1 cellular context compared by ENCODE assay signal in the genomic region with DNA sequence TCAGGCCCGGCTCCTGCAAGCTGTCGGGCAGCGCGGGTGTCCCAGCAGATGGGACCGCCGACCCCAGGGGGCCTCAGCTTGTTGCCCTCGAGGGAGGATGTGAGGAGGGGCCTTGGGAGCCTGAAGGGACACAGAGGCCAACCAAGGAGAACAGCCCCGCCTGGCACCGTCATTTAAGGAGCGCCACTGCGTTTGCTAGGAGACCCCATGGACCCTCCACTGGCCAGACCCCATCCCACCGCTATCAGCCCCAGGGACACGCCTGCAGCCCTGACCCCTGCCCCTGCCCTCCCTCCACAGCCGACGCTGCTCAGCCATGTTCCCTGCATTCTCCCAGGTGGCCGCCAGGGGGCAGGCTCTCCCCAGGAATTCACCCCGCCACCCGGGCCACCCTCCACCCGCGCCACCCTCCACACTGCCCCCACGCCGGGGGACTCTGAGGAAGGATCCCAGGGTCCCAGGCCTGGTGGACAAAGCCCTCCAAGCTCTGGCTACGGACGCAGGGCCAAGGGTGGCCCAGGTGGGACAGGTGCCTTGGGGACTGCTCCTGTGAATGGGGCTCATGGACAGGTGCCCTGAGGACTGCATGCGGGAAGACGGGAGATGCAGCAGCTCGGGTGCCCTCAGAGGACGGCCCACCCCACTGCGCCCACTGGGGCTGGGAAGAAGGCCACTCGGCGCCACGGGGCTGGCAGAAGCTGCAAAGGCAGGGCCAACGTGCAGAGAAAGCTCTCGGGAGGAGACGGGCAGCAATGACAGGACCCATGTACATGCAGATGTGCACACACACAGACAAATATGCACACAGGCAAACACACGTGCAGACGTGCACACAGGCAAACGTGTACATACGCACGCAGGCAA.
TF ChIP-seq lines count a peak whose summit lies in the region.

No MANE protein-coding gene starts in this region.

TF ChIP-seq in K562, 482 proteins besides CTCF, POLR2A, EP300 and RAD21 (continues in another document):
- TF ChIP-seq STAG1 (CRISPR knock-in tag; IDR thresholded peaks at IDR 0.05; ENCODE audit: borderline replicate concordance) (peak; percentile 53; the same call in 1 of the 2 replicates), SP1 (CRISPR knock-in tag; IDR thresholded peaks at IDR 0.05) (0 out of 2 replicates have a peak, but pooled peaks have one; percentile 67), DDX20 (tag; IDR thresholded peaks at IDR 0.05; ENCODE audit: low read depth) (no peak), BRCA1 (IDR thresholded peaks at IDR 0.05) (no peak), BRCA1 (CRISPR knock-in tag; IDR thresholded peaks at IDR 0.05) (0 out of 2 replicates have a peak, but pooled peaks have one; percentile 76), KLF6 (CRISPR knock-in tag; IDR thresholded peaks at IDR 0.05; ENCODE audit: borderline replicate concordance) (no peak), SMARCA5 (IDR thresholded peaks at IDR 0.05) (no peak; the same call in 1 of the 2 replicates), ZC3H4 (CRISPR knock-in tag; IDR thresholded peaks at IDR 0.05; ENCODE audit: borderline replicate concordance) (peak; percentile 56; the same call in 1 of the 2 replicates), MYNN (IDR thresholded peaks at IDR 0.05) (peak; percentile 59; the same call in 1 of the 2 replicates), MYNN (CRISPR knock-in tag; IDR thresholded peaks at IDR 0.05) (no peak), ZNF12 (CRISPR knock-in tag; IDR thresholded peaks at IDR 0.05) (no peak), ZNF561 (CRISPR knock-in tag; conservative IDR thresholded peaks at IDR 0.05) (no peak), ZNF146 (CRISPR knock-in tag; IDR thresholded peaks at IDR 0.05; ENCODE audit: unreplicated experiment) (no peak), TEAD1 (CRISPR knock-in tag; IDR thresholded peaks at IDR 0.05) (peak in 1 of 2 experiments; percentile 80; a peak in 2 of 4 replicates), NFIX (CRISPR knock-in tag; IDR thresholded peaks at IDR 0.05; ENCODE audit: low read depth) (no peak), CXXC5 (CRISPR knock-in tag; IDR thresholded peaks at IDR 0.05) (0 out of 2 replicates have a peak, but pooled peaks have one; percentile 18), NR2C1 (IDR thresholded peaks at IDR 0.05) (0 out of 2 replicates have a peak, but pooled peaks have one; percentile 13), NR2C1 (tag; IDR thresholded peaks at IDR 0.05) (0 out of 2 replicates have a peak, but pooled peaks have one; percentile 51), ZBTB8A (IDR thresholded peaks at IDR 0.05; ENCODE audit: partially characterized antibody) (no peak), KLF1 (tag; IDR thresholded peaks at IDR 0.05) (no peak), FOXA1 (IDR thresholded peaks at IDR 0.05; ENCODE audit: borderline replicate concordance) (no peak), ATF7 (IDR thresholded peaks at IDR 0.05) (no peak), FOXM1 (IDR thresholded peaks at IDR 0.05; ENCODE audit: low read depth) (no peak), FOXM1 (CRISPR knock-in tag; IDR thresholded peaks at IDR 0.05; ENCODE audit: low read depth) (0 out of 2 replicates have a peak, but pooled peaks have one; percentile 46), TARDBP (IDR thresholded peaks at IDR 0.05) (peak; percentile 43; the same call in 1 of the 2 replicates), SMC3 (conservative IDR thresholded peaks at IDR 0.05; ENCODE audit: insufficient read depth, low read depth, low read length) (peak; percentile 89), YBX1 (IDR thresholded peaks at IDR 0.05) (no peak), PTBP1 (IDR thresholded peaks at IDR 0.05; ENCODE audit: low read depth, low read length) (no peak), GTF2F1 (IDR thresholded peaks at IDR 0.05; ENCODE audit: low read depth, low read length) (no peak), NFE2 (IDR thresholded peaks at IDR 0.05; ENCODE audit: low read depth) (no peak), TEAD4 (IDR thresholded peaks at IDR 0.05; ENCODE audit: low read length) (peak; percentile 38; the same call in 1 of the 2 replicates), TEAD4 (CRISPR knock-in tag; IDR thresholded peaks at IDR 0.05; ENCODE audit: borderline replicate concordance) (no peak), NR2C2 (CRISPR knock-in tag; IDR thresholded peaks at IDR 0.05) (no peak), NR2C2 (tag; IDR thresholded peaks at IDR 0.05) (peak; percentile 41; the same call in 1 of the 2 replicates), ZC3H11A (IDR thresholded peaks at IDR 0.05; ENCODE audit: low read depth, low read length) (no peak), ZNF717 (CRISPR knock-in tag; IDR thresholded peaks at IDR 0.05) (no peak), BCOR (IDR thresholded peaks at IDR 0.05) (peak; percentile 12; the same call in 1 of the 2 replicates), CBX1 (IDR thresholded peaks at IDR 0.05; ENCODE audit: low read depth) (0 out of 2 replicates have a peak, but pooled peaks have one; percentile 25)
- TF ChIP-seq, protein P1, sequence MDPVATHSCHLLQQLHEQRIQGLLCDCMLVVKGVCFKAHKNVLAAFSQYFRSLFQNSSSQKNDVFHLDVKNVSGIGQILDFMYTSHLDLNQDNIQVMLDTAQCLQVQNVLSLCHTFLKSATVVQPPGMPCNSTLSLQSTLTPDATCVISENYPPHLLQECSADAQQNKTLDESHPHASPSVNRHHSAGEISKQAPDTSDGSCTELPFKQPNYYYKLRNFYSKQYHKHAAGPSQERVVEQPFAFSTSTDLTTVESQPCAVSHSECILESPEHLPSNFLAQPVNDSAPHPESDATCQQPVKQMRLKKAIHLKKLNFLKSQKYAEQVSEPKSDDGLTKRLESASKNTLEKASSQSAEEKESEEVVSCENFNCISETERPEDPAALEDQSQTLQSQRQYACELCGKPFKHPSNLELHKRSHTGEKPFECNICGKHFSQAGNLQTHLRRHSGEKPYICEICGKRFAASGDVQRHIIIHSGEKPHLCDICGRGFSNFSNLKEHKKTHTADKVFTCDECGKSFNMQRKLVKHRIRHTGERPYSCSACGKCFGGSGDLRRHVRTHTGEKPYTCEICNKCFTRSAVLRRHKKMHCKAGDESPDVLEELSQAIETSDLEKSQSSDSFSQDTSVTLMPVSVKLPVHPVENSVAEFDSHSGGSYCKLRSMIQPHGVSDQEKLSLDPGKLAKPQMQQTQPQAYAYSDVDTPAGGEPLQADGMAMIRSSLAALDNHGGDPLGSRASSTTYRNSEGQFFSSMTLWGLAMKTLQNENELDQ (CRISPR knock-in tag; IDR thresholded peaks at IDR 0.05; ENCODE audit: borderline replicate concordance): no peak
- TF ChIP-seq, protein P2, sequence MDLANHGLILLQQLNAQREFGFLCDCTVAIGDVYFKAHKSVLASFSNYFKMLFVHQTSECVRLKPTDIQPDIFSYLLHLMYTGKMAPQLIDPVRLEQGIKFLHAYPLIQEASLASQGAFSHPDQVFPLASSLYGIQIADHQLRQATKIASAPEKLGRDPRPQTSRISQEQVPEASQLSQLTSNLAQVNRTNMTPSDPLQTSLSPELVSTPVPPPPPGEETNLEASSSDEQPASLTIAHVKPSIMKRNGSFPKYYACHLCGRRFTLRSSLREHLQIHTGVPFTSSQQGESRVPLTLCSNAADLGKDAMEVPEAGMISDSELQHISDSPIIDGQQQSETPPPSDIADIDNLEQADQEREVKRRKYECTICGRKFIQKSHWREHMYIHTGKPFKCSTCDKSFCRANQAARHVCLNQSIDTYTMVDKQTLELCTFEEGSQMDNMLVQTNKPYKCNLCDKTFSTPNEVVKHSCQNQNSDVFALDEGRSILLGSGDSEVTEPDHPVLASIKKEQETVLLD (IDR thresholded peaks at IDR 0.05): 0 out of 2 replicates have a peak, but pooled peaks have one; percentile 10
- TF ChIP-seq, protein P3, sequence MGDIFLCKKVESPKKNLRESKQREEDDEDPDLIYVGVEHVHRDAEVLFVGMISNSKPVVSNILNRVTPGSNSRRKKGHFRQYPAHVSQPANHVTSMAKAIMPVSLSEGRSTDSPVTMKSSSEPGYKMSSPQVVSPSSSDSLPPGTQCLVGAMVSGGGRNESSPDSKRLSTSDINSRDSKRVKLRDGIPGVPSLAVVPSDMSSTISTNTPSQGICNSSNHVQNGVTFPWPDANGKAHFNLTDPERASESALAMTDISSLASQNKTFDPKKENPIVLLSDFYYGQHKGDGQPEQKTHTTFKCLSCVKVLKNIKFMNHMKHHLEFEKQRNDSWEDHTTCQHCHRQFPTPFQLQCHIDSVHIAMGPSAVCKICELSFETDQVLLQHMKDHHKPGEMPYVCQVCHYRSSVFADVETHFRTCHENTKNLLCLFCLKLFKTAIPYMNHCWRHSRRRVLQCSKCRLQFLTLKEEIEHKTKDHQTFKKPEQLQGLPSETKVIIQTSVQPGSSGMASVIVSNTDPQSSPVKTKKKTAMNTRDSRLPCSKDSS (IDR thresholded peaks at IDR 0.05; ENCODE audit: low read depth, partially characterized antibody): no peak
- TF ChIP-seq, protein P4, sequence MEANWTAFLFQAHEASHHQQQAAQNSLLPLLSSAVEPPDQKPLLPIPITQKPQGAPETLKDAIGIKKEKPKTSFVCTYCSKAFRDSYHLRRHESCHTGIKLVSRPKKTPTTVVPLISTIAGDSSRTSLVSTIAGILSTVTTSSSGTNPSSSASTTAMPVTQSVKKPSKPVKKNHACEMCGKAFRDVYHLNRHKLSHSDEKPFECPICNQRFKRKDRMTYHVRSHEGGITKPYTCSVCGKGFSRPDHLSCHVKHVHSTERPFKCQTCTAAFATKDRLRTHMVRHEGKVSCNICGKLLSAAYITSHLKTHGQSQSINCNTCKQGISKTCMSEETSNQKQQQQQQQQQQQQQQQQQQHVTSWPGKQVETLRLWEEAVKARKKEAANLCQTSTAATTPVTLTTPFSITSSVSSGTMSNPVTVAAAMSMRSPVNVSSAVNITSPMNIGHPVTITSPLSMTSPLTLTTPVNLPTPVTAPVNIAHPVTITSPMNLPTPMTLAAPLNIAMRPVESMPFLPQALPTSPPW (CRISPR knock-in tag; IDR thresholded peaks at IDR 0.05): peak; percentile 69
- TF ChIP-seq, protein P5, sequence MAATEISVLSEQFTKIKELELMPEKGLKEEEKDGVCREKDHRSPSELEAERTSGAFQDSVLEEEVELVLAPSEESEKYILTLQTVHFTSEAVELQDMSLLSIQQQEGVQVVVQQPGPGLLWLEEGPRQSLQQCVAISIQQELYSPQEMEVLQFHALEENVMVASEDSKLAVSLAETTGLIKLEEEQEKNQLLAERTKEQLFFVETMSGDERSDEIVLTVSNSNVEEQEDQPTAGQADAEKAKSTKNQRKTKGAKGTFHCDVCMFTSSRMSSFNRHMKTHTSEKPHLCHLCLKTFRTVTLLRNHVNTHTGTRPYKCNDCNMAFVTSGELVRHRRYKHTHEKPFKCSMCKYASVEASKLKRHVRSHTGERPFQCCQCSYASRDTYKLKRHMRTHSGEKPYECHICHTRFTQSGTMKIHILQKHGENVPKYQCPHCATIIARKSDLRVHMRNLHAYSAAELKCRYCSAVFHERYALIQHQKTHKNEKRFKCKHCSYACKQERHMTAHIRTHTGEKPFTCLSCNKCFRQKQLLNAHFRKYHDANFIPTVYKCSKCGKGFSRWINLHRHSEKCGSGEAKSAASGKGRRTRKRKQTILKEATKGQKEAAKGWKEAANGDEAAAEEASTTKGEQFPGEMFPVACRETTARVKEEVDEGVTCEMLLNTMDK (IDR thresholded peaks at IDR 0.05; ENCODE audit: borderline replicate concordance, insufficient read depth, low read depth, low read length, poor library complexity, severe bottlenecking): peak; percentile 57
- TF ChIP-seq, protein P6, sequence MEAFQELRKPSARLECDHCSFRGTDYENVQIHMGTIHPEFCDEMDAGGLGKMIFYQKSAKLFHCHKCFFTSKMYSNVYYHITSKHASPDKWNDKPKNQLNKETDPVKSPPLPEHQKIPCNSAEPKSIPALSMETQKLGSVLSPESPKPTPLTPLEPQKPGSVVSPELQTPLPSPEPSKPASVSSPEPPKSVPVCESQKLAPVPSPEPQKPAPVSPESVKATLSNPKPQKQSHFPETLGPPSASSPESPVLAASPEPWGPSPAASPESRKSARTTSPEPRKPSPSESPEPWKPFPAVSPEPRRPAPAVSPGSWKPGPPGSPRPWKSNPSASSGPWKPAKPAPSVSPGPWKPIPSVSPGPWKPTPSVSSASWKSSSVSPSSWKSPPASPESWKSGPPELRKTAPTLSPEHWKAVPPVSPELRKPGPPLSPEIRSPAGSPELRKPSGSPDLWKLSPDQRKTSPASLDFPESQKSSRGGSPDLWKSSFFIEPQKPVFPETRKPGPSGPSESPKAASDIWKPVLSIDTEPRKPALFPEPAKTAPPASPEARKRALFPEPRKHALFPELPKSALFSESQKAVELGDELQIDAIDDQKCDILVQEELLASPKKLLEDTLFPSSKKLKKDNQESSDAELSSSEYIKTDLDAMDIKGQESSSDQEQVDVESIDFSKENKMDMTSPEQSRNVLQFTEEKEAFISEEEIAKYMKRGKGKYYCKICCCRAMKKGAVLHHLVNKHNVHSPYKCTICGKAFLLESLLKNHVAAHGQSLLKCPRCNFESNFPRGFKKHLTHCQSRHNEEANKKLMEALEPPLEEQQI (IDR thresholded peaks at IDR 0.05): no peak
- TF ChIP-seq, protein P7, sequence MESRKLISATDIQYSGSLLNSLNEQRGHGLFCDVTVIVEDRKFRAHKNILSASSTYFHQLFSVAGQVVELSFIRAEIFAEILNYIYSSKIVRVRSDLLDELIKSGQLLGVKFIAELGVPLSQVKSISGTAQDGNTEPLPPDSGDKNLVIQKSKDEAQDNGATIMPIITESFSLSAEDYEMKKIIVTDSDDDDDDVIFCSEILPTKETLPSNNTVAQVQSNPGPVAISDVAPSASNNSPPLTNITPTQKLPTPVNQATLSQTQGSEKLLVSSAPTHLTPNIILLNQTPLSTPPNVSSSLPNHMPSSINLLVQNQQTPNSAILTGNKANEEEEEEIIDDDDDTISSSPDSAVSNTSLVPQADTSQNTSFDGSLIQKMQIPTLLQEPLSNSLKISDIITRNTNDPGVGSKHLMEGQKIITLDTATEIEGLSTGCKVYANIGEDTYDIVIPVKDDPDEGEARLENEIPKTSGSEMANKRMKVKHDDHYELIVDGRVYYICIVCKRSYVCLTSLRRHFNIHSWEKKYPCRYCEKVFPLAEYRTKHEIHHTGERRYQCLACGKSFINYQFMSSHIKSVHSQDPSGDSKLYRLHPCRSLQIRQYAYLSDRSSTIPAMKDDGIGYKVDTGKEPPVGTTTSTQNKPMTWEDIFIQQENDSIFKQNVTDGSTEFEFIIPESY (CRISPR knock-in tag; IDR thresholded peaks at IDR 0.05): peak; percentile 61; the same call in 1 of the 2 replicates
- TF ChIP-seq, protein P8, sequence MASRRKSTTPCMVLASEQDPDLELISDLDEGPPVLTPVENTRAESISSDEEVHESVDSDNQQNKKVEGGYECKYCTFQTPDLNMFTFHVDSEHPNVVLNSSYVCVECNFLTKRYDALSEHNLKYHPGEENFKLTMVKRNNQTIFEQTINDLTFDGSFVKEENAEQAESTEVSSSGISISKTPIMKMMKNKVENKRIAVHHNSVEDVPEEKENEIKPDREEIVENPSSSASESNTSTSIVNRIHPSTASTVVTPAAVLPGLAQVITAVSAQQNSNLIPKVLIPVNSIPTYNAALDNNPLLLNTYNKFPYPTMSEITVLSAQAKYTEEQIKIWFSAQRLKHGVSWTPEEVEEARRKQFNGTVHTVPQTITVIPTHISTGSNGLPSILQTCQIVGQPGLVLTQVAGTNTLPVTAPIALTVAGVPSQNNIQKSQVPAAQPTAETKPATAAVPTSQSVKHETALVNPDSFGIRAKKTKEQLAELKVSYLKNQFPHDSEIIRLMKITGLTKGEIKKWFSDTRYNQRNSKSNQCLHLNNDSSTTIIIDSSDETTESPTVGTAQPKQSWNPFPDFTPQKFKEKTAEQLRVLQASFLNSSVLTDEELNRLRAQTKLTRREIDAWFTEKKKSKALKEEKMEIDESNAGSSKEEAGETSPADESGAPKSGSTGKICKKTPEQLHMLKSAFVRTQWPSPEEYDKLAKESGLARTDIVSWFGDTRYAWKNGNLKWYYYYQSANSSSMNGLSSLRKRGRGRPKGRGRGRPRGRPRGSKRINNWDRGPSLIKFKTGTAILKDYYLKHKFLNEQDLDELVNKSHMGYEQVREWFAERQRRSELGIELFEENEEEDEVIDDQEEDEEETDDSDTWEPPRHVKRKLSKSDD (conservative IDR thresholded peaks at IDR 0.05; ENCODE audit: low read length): no peak
